In the genomic region with DNA sequence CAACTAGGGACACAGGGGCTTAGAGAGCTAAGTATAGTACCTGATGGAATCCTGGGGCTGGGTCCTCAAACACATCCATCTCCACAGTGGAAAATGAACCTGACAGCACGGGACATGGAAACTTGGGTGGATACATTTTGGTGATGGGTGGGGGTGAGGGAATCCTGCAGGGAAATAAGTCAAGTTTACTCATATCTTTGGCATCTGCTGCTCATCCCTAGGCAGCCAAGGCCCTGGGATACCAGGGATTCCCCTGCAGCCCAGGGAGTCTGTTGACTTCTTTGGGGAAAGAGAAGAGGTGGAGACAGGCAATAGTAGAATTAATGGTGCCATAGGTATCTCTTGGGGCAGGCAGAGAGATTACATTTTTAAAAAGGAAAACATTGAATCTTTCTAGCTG, we compare ENCODE assay signal across 19 cellular contexts. TPM values are rescaled to one million over a fixed set of nuclear protein-coding genes. Genes with fewer than 3 reads are reported as not detected.
DNase-seq lines count a peak whose midpoint lies in the region; TF ChIP-seq lines count a peak whose summit lies in the region.
"Had no signal": no experiment of that assay in that cellular context is flagged by ENCODE, and none has a peak within 500 bp of the region (broad histone marks: within the 10 kb centered on the region; RNA-seq: fewer than 3 reads in every experiment).

No MANE protein-coding gene starts in this region.

- no peaks in the 10 kb centered on the region for H3K36me3 ChIP-seq in fibroblast of lung (ENCODE audit: control insufficient read depth, insufficient read depth, low read length)
- H3K36me3 ChIP-seq: colonic mucosa had no signal

- POLR2A ChIA-PET in MCF 10A (lab: Yijun Ruan, JAX) = interaction anchor here (1.4 kb wide), 1 partner anchor 15 kb away, joined by 4 read pairs; no protein-coding TSS in a partner anchor

- no peak overlapping the region for H3K9ac ChIP-seq in fibroblast of lung (ENCODE audit: insufficient read depth, low read length)

- H3K9me3 ChIP-seq in fibroblast of lung (ENCODE audit: control insufficient read depth, insufficient read depth, low read depth, low read length) = no peaks in the 10 kb centered on the region
- H3K9me3 ChIP-seq: colonic mucosa had no signal

- H3K4me3 ChIP-seq in fibroblast of lung (replicated peaks in 1 of 4; ENCODE audit: control extremely low read depth in 1 of 4, insufficient read depth in 1 of 4, low read depth in 3 of 4, low read length in 4 of 4) = no peak overlapping the region
- H3K4me3 ChIP-seq: colonic mucosa, hepatocyte had no signal

- H3K9me3 Mint-ChIP-seq in nephron progenitor cell = no peaks in the 10 kb centered on the region
- H3K9me3 Mint-ChIP-seq in MCF 10A (ENCODE audit: unreplicated experiment) = no peaks in the 10 kb centered on the region
- H3K9me3 Mint-ChIP-seq: activated B cell treated with CpG ODN at 0.5 μM for 24 hours, type B pancreatic cell had no signal

- DNase-seq in EH (ENCODE audit: low read depth) (peak; percentile 80), NCI-H226 (peak; percentile 58), fibroblast of lung (ENCODE audit: low read depth in 2 of 2) (peak; percentile 25 to 45), nephron progenitor cell (no peak), T-helper 9 cell (no peak), NCI-H446 (lab: John Stamatoyannopoulos, UW) (no peak), NCI-H2196 treated with DMSO at 0.1 percent for 48 hours (lab: John Stamatoyannopoulos, UW; ENCODE audit: unreplicated experiment) (no peak), MCF 10A (ENCODE audit: unreplicated experiment) (no peak)
- DNase-seq: activated B cell treated with CpG ODN at 0.5 μM for 24 hours; activated effector memory CD4-positive, alpha-beta T cell treated with Interleukin-2 at 50 U/mL for 16 hours; amygdala; colonic mucosa; DMS53; MV-4-11; T-helper 1 cell had no signal

- H3K4me1 ChIP-seq in fibroblast of lung (ENCODE audit: control insufficient read depth, extremely low read depth, insufficient read depth, low read length) = no peaks in the 10 kb centered on the region

- no TSS peak for BruUV-seq in MCF 10A (replicated peaks; lab: Mats Ljungman, UMichigan)

- no peak overlapping the region for H3K4me2 ChIP-seq in fibroblast of lung (ENCODE audit: extremely low read depth, insufficient read depth, low read length)
- H3K4me2 ChIP-seq: hepatocyte had no signal

- H3K27me3 Mint-ChIP-seq in nephron progenitor cell (ENCODE audit: low read depth, poor library complexity) (peaks cover 9% of the 10 kb centered on the region), MCF 10A (ENCODE audit: insufficient read depth, unreplicated experiment) (no peaks in the 10 kb centered on the region)
- H3K27me3 Mint-ChIP-seq: activated B cell treated with CpG ODN at 0.5 μM for 24 hours, type B pancreatic cell had no signal

- no peaks in the 10 kb centered on the region for H4K20me1 ChIP-seq in fibroblast of lung (ENCODE audit: control insufficient read depth, extremely low read depth, insufficient read depth, low read length)

- no peaks in the 10 kb centered on the region for H3K79me2 ChIP-seq in fibroblast of lung (ENCODE audit: control insufficient read depth, insufficient read depth, low read length)
- H3K79me2 ChIP-seq: hepatocyte had no signal

- H3K27me3 ChIP-seq in fibroblast of lung (ENCODE audit: control insufficient read depth, insufficient read depth, low read length) = no peaks in the 10 kb centered on the region
- H3K27me3 ChIP-seq: colonic mucosa, hepatocyte had no signal

- H3K4me3 Mint-ChIP-seq in nephron progenitor cell = no peak overlapping the region
- H3K4me3 Mint-ChIP-seq in MCF 10A (ENCODE audit: unreplicated experiment) = no peak overlapping the region
- H3K4me3 Mint-ChIP-seq: activated B cell treated with CpG ODN at 0.5 μM for 24 hours, type B pancreatic cell had no signal

- H3K4me1 Mint-ChIP-seq in nephron progenitor cell = peaks cover 63% of the 10 kb centered on the region
- H3K4me1 Mint-ChIP-seq in MCF 10A (ENCODE audit: insufficient read depth, unreplicated experiment) = peaks cover 5% of the 10 kb centered on the region

- no peak overlapping the region for H2AFZ ChIP-seq in fibroblast of lung (ENCODE audit: low read length)
- H2AFZ ChIP-seq: hepatocyte had no signal

- CTCF ChIA-PET in MCF 10A (lab: Yijun Ruan, JAX) = interaction anchor here (0.6 to 1.6 kb wide), 4 partner anchors 9 to 1709 kb away, joined by 3 to 8 read pairs (median 4); no protein-coding TSS in a partner anchor

- H3K27ac ChIP-seq in fibroblast of lung (ENCODE audit: insufficient read depth, low read length) = no peak overlapping the region
- H3K27ac ChIP-seq: C4-2B, colonic mucosa had no signal

- H3K36me3 Mint-ChIP-seq in nephron progenitor cell (ENCODE audit: low read depth) (peaks cover 26% of the 10 kb centered on the region), MCF 10A (ENCODE audit: insufficient read depth, unreplicated experiment) (peaks cover 17% of the 10 kb centered on the region)
- H3K36me3 Mint-ChIP-seq: type B pancreatic cell had no signal

- no peak for TF ChIP-seq CTCF in fibroblast of lung (conservative IDR thresholded peaks at IDR 0.05 in 1 of 2, IDR thresholded peaks at IDR 0.05 in 1 of 2; ENCODE audit: low read depth in 1 of 2, low read length in 2 of 2)
- TF ChIP-seq CTCF in nephron progenitor cell (IDR thresholded peaks at IDR 0.05) = no peak
- no peak for TF ChIP-seq CTCF in MCF 10A (IDR thresholded peaks at IDR 0.05; ENCODE audit: unreplicated experiment)

- H3K27ac Mint-ChIP-seq in nephron progenitor cell (peak overlapping the region; percentile 84), MCF 10A (ENCODE audit: low read depth, unreplicated experiment) (no peak overlapping the region)
- H3K27ac Mint-ChIP-seq: activated B cell treated with CpG ODN at 0.5 μM for 24 hours, type B pancreatic cell had no signal

- intact Hi-C loops in MCF 10A (cut with micrococcal nuclease) = no loop called here

RNA-seq across cellular contexts. Expression of a gene that starts 6.6 kb away (rescaled TPM):
- total RNA-seq in fibroblast of lung = not detected in 2 replicates
- not detected in 2 replicates for polyA plus RNA-seq in fibroblast of lung
- polyA plus RNA-seq in fibroblast of lung (2012) = not detected in 2 replicates
- polyA minus RNA-seq in fibroblast of lung (ENCODE audit: low replicate concordance) = not detected in 2 replicates
- not detected in 2 replicates for total RNA-seq in MCF 10A (2022)
- total RNA-seq: activated B cell treated with CpG ODN at 0.5 μM for 24 hours, endothelial cell of umbilical vein had no signal
- polyA plus RNA-seq: endothelial cell of umbilical vein had no signal

RNA-seq across cellular contexts. Expression of a gene that starts 12.6 kb away (rescaled TPM):
- total RNA-seq in fibroblast of lung = 10.3 and 12.4 TPM in 2 replicates
- polyA plus RNA-seq in fibroblast of lung = 9.8 and 11.7 TPM in 2 replicates
- polyA plus RNA-seq in fibroblast of lung (2012) = 12.8 and 13.4 TPM in 2 replicates
- polyA minus RNA-seq in fibroblast of lung (ENCODE audit: low replicate concordance) = 0.27 TPM in 1 of 2 replicates, not detected in the other
- 28.0 and 35.2 TPM in 2 replicates for total RNA-seq in MCF 10A (2022)

RNA-seq across cellular contexts. Expression of a gene that starts 13.2 kb away (rescaled TPM):
- total RNA-seq in fibroblast of lung (10.0 and 14.9 TPM in 2 replicates), MCF 10A (2022) (41.5 and 42.1 TPM in 2 replicates)
- 6.9 and 10.0 TPM in 2 replicates for polyA plus RNA-seq in fibroblast of lung
- 9.4 and 13.5 TPM in 2 replicates for polyA plus RNA-seq in fibroblast of lung (2012)
- 23.5 and 34.7 TPM in 2 replicates for polyA minus RNA-seq in fibroblast of lung (ENCODE audit: low replicate concordance)

RNA-seq across cellular contexts. Expression of a gene that starts 17.3 kb away (rescaled TPM):
- total RNA-seq in fibroblast of lung (not detected in 2 replicates), MCF 10A (2022) (not detected in 2 replicates)
- not detected in 2 replicates for polyA plus RNA-seq in fibroblast of lung
- polyA plus RNA-seq in fibroblast of lung (2012) = not detected in 2 replicates
- not detected in 2 replicates for polyA minus RNA-seq in fibroblast of lung (ENCODE audit: low replicate concordance)
- total RNA-seq: activated B cell treated with CpG ODN at 0.5 μM for 24 hours, colonic mucosa, endothelial cell of umbilical vein had no signal
- polyA plus RNA-seq: endothelial cell of umbilical vein had no signal

RNA-seq across cellular contexts. Expression of a gene that starts 20.5 kb away (rescaled TPM):
- total RNA-seq in fibroblast of lung = 0.17 and 0.26 TPM in 2 replicates
- 0.01 TPM in 1 of 2 replicates, not detected in the other for polyA plus RNA-seq in fibroblast of lung
- polyA plus RNA-seq in fibroblast of lung (2012) = not detected in 2 replicates
- not detected in 2 replicates for polyA minus RNA-seq in fibroblast of lung (ENCODE audit: low replicate concordance)
- 0.19 and 0.59 TPM in 2 replicates for total RNA-seq in MCF 10A (2022)

Comparison
In these comparisons a context has a peak if more than half of its experiments do, and no peak if none do; other contexts are left out.
1. DNase-seq: peak in EH (single experiment), NCI-H226 (single experiment) and fibroblast of lung (2 of 2); none in nephron progenitor cell (single experiment), T-helper 9 cell (single experiment), NCI-H446 (0 of 2), NCI-H2196 treated with DMSO at 0.1 percent for 48 hours (single experiment) and MCF 10A (single experiment).